ENCODE assay signal across 1 cellular context in the genomic region with DNA sequence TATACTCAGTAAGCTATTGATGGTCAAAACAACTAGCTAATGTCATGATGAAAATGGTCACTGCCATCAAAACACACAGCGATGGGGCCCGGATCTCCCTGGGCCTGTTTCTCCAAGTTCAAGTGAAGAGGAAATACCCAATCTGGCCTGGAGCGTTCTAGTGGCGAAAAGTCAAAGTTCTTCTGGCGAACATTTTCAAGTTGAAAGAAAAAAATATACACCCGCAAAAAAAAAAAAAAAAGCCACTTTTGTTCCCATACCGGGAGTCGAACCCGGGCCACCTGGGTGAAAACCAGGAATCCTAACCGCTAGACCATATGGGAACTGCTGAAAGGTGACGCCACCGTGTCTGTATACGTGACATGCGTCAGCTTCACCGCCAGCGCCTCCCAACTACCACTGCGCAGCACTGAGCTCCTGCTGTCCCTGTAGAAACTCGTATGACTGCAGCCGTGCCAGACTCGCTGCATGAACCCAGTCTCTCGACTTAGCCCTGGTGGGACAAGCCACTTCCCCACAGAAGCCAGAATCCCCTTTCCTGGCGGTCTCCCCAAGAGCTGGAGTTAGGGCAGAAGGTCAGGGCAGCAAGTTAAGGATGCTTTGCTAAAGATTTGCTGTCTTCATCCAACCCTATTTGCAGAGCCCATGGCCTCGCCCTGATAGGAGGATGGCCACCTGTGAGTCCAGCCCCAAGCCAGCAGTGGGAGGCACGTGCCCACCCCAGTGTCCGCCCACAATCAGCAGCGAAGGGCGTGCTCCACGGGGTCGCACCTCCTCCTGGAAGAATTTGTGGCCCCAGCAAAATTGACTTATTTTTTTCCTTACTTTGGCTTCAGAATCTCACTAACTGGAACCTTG.
TF ChIP-seq lines count a peak whose summit lies in the region.

No MANE protein-coding gene starts in this region.

TF ChIP-seq in K562, 482 proteins besides CTCF, POLR2A, EP300 and RAD21 (continued from another document):
- TF ChIP-seq POLR3A (IDR thresholded peaks at IDR 0.05; ENCODE audit: borderline replicate concordance, extremely low read depth, insufficient read depth, insufficient read length) (peak; percentile 96), ZNF668 (CRISPR knock-in tag; IDR thresholded peaks at IDR 0.05) (no peak), CBX1 (IDR thresholded peaks at IDR 0.05; ENCODE audit: low read depth) (no peak), RBM15 (IDR thresholded peaks at IDR 0.05; ENCODE audit: insufficient read depth, low read length) (no peak), ZNF165 (CRISPR knock-in tag; IDR thresholded peaks at IDR 0.05; ENCODE audit: borderline replicate concordance) (no peak), RBM22 (IDR thresholded peaks at IDR 0.05; ENCODE audit: low read depth, low read length, poor library complexity, severe bottlenecking) (peak; percentile 69), KLF16 (IDR thresholded peaks at IDR 0.05) (no peak), CEBPG (CRISPR knock-in tag; IDR thresholded peaks at IDR 0.05) (peak; percentile 28; the same call in 1 of the 2 replicates), CEBPG (tag; conservative IDR thresholded peaks at IDR 0.05 in 1 of 2, IDR thresholded peaks at IDR 0.05 in 1 of 2) (no peak), NCOA4 (IDR thresholded peaks at IDR 0.05; ENCODE audit: partially characterized antibody) (no peak), ZNF699 (CRISPR knock-in tag; IDR thresholded peaks at IDR 0.05; ENCODE audit: insufficient replicate concordance) (no peak), ZNF140 (CRISPR knock-in tag; IDR thresholded peaks at IDR 0.05) (no peak), MTA1 (IDR thresholded peaks at IDR 0.05; ENCODE audit: borderline replicate concordance) (peak; percentile 66; the same call in 1 of the 2 replicates), SMARCA5 (IDR thresholded peaks at IDR 0.05) (0 out of 2 replicates have a peak, but pooled peaks have one; percentile 52), ELF2 (CRISPR knock-in tag; IDR thresholded peaks at IDR 0.05) (0 out of 2 replicates have a peak, but pooled peaks have one; percentile 45), KHSRP (IDR thresholded peaks at IDR 0.05) (no peak), POLR2G (IDR thresholded peaks at IDR 0.05; ENCODE audit: low read depth, low read length) (peak; percentile 87), TAF15 (IDR thresholded peaks at IDR 0.05; ENCODE audit: low read depth, low read length) (no peak), ZEB2 (IDR thresholded peaks at IDR 0.05) (no peak; the same call in 1 of the 2 replicates), ILK (tag; IDR thresholded peaks at IDR 0.05; ENCODE audit: borderline replicate concordance, low read depth) (no peak), GTF2A2 (tag; IDR thresholded peaks at IDR 0.05) (no peak), MBD2 (IDR thresholded peaks at IDR 0.05; ENCODE audit: borderline replicate concordance, low read depth) (0 out of 2 replicates have a peak, but pooled peaks have one; percentile 28), GATA2 (CRISPR knock-in tag; IDR thresholded peaks at IDR 0.05) (no peak), NCOA1 (IDR thresholded peaks at IDR 0.05; ENCODE audit: low read depth) (no peak; the same call in 1 of the 2 replicates), NONO (IDR thresholded peaks at IDR 0.05; ENCODE audit: low read depth in 2 of 2, low read length in 1 of 2) (0 out of 4 replicates have a peak, but pooled peaks of 1 of the 2 experiments have one; percentile 23), ZFP1 (CRISPR knock-in tag; IDR thresholded peaks at IDR 0.05) (no peak), ZNF707 (CRISPR knock-in tag; conservative IDR thresholded peaks at IDR 0.05) (no peak), ZNF431 (CRISPR knock-in tag; IDR thresholded peaks at IDR 0.05) (peak; percentile 86; the same call in 1 of the 2 replicates), NR2C1 (IDR thresholded peaks at IDR 0.05) (no peak), NR2C1 (tag; IDR thresholded peaks at IDR 0.05) (no peak), GTF2F1 (IDR thresholded peaks at IDR 0.05; ENCODE audit: low read depth, low read length) (no peak)
- TF ChIP-seq, protein P1, sequence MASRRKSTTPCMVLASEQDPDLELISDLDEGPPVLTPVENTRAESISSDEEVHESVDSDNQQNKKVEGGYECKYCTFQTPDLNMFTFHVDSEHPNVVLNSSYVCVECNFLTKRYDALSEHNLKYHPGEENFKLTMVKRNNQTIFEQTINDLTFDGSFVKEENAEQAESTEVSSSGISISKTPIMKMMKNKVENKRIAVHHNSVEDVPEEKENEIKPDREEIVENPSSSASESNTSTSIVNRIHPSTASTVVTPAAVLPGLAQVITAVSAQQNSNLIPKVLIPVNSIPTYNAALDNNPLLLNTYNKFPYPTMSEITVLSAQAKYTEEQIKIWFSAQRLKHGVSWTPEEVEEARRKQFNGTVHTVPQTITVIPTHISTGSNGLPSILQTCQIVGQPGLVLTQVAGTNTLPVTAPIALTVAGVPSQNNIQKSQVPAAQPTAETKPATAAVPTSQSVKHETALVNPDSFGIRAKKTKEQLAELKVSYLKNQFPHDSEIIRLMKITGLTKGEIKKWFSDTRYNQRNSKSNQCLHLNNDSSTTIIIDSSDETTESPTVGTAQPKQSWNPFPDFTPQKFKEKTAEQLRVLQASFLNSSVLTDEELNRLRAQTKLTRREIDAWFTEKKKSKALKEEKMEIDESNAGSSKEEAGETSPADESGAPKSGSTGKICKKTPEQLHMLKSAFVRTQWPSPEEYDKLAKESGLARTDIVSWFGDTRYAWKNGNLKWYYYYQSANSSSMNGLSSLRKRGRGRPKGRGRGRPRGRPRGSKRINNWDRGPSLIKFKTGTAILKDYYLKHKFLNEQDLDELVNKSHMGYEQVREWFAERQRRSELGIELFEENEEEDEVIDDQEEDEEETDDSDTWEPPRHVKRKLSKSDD (conservative IDR thresholded peaks at IDR 0.05; ENCODE audit: low read length): 0 out of 2 replicates have a peak, but pooled peaks have one; percentile 53
- TF ChIP-seq, protein P2, sequence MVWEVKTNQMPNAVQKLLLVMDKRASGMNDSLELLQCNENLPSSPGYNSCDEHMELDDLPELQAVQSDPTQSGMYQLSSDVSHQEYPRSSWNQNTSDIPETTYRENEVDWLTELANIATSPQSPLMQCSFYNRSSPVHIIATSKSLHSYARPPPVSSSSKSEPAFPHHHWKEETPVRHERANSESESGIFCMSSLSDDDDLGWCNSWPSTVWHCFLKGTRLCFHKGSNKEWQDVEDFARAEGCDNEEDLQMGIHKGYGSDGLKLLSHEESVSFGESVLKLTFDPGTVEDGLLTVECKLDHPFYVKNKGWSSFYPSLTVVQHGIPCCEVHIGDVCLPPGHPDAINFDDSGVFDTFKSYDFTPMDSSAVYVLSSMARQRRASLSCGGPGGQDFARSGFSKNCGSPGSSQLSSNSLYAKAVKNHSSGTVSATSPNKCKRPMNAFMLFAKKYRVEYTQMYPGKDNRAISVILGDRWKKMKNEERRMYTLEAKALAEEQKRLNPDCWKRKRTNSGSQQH (CRISPR knock-in tag; IDR thresholded peaks at IDR 0.05): peak; percentile 68; the same call in 1 of the 2 replicates
- TF ChIP-seq, protein P3, sequence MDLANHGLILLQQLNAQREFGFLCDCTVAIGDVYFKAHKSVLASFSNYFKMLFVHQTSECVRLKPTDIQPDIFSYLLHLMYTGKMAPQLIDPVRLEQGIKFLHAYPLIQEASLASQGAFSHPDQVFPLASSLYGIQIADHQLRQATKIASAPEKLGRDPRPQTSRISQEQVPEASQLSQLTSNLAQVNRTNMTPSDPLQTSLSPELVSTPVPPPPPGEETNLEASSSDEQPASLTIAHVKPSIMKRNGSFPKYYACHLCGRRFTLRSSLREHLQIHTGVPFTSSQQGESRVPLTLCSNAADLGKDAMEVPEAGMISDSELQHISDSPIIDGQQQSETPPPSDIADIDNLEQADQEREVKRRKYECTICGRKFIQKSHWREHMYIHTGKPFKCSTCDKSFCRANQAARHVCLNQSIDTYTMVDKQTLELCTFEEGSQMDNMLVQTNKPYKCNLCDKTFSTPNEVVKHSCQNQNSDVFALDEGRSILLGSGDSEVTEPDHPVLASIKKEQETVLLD (IDR thresholded peaks at IDR 0.05): no peak; the same call in 1 of the 2 replicates
- TF ChIP-seq, protein P4, sequence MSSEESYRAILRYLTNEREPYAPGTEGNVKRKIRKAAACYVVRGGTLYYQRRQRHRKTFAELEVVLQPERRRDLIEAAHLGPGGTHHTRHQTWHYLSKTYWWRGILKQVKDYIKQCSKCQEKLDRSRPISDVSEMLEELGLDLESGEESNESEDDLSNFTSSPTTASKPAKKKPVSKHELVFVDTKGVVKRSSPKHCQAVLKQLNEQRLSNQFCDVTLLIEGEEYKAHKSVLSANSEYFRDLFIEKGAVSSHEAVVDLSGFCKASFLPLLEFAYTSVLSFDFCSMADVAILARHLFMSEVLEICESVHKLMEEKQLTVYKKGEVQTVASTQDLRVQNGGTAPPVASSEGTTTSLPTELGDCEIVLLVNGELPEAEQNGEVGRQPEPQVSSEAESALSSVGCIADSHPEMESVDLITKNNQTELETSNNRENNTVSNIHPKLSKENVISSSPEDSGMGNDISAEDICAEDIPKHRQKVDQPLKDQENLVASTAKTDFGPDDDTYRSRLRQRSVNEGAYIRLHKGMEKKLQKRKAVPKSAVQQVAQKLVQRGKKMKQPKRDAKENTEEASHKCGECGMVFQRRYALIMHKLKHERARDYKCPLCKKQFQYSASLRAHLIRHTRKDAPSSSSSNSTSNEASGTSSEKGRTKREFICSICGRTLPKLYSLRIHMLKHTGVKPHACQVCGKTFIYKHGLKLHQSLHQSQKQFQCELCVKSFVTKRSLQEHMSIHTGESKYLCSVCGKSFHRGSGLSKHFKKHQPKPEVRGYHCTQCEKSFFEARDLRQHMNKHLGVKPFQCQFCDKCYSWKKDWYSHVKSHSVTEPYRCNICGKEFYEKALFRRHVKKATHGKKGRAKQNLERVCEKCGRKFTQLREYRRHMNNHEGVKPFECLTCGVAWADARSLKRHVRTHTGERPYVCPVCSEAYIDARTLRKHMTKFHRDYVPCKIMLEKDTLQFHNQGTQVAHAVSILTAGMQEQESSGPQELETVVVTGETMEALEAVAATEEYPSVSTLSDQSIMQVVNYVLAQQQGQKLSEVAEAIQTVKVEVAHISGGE (CRISPR knock-in tag; IDR thresholded peaks at IDR 0.05): 0 out of 6 replicates have a peak, but pooled peaks of 1 of the 3 experiments have one; percentile 25
- TF ChIP-seq, protein P5, sequence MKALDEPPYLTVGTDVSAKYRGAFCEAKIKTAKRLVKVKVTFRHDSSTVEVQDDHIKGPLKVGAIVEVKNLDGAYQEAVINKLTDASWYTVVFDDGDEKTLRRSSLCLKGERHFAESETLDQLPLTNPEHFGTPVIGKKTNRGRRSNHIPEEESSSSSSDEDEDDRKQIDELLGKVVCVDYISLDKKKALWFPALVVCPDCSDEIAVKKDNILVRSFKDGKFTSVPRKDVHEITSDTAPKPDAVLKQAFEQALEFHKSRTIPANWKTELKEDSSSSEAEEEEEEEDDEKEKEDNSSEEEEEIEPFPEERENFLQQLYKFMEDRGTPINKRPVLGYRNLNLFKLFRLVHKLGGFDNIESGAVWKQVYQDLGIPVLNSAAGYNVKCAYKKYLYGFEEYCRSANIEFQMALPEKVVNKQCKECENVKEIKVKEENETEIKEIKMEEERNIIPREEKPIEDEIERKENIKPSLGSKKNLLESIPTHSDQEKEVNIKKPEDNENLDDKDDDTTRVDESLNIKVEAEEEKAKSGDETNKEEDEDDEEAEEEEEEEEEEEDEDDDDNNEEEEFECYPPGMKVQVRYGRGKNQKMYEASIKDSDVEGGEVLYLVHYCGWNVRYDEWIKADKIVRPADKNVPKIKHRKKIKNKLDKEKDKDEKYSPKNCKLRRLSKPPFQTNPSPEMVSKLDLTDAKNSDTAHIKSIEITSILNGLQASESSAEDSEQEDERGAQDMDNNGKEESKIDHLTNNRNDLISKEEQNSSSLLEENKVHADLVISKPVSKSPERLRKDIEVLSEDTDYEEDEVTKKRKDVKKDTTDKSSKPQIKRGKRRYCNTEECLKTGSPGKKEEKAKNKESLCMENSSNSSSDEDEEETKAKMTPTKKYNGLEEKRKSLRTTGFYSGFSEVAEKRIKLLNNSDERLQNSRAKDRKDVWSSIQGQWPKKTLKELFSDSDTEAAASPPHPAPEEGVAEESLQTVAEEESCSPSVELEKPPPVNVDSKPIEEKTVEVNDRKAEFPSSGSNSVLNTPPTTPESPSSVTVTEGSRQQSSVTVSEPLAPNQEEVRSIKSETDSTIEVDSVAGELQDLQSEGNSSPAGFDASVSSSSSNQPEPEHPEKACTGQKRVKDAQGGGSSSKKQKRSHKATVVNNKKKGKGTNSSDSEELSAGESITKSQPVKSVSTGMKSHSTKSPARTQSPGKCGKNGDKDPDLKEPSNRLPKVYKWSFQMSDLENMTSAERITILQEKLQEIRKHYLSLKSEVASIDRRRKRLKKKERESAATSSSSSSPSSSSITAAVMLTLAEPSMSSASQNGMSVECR (CRISPR knock-in tag; IDR thresholded peaks at IDR 0.05): peak; percentile 77
- TF ChIP-seq, protein P6, sequence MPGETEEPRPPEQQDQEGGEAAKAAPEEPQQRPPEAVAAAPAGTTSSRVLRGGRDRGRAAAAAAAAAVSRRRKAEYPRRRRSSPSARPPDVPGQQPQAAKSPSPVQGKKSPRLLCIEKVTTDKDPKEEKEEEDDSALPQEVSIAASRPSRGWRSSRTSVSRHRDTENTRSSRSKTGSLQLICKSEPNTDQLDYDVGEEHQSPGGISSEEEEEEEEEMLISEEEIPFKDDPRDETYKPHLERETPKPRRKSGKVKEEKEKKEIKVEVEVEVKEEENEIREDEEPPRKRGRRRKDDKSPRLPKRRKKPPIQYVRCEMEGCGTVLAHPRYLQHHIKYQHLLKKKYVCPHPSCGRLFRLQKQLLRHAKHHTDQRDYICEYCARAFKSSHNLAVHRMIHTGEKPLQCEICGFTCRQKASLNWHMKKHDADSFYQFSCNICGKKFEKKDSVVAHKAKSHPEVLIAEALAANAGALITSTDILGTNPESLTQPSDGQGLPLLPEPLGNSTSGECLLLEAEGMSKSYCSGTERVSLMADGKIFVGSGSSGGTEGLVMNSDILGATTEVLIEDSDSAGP (CRISPR knock-in tag; IDR thresholded peaks at IDR 0.05): no peak
